8 cellular contexts compared by ENCODE assay signal in genomic region chr3:4740397-4741105, GRCh38.
DNase-seq lines count a peak whose midpoint lies in the region; ATAC-seq, FAIRE-seq and TF ChIP-seq lines count a peak whose summit lies in the region.
"Had no signal": no experiment of that assay in that cellular context is flagged by ENCODE, and none has a peak within 500 bp of the region (broad histone marks: within the 10 kb centered on the region; RNA-seq: fewer than 3 reads in every experiment).

No MANE protein-coding gene starts in this region.

- H3K9me1 ChIP-seq in K562 (ENCODE audit: control insufficient read depth, insufficient read depth, low read length) = no peaks in the 10 kb centered on the region

- no peaks in the 10 kb centered on the region for H4K20me1 ChIP-seq in K562 (replicated peaks; ENCODE audit: control insufficient read depth, insufficient read depth, low read length)

- intact Hi-C loops in K562 (cut with micrococcal nuclease) = loop anchor here (1.0 to 5.0 kb wide), 4 partner anchors 18 to 238 kb away; no protein-coding TSS in a partner anchor
- intact Hi-C loops in left lung (cut with DNase I) = no loop called here

- no peaks in the 10 kb centered on the region for H3K36me3 ChIP-seq in Peyer's patch
- H3K36me3 ChIP-seq in K562 (ENCODE audit: control insufficient read depth, insufficient read depth, low read length) = no peaks in the 10 kb centered on the region; the same call in 2 of the 3 replicates
- no peaks in the 10 kb centered on the region for H3K36me3 ChIP-seq in left lung

- ATAC-seq in K562 (peak; percentile 1; the same call in 2 of the 3 replicates), left lung (no peak)
- ATAC-seq: GM12878 had no signal

- POLR2A ChIA-PET in K562 (lab: Yijun Ruan, JAX) = interaction anchor here (0.6 to 2.2 kb wide), 9 partner anchors 8 to 596 kb away, joined by 3 to 8 read pairs (median 4); no protein-coding TSS in a partner anchor

- TF ChIP-seq RAD21 in K562 (CRISPR knock-in tag; conservative IDR thresholded peaks at IDR 0.05 in 1 of 2, IDR thresholded peaks at IDR 0.05 in 1 of 2) = no peak

- H3K9ac ChIP-seq in K562 (ENCODE audit: insufficient read depth in 1 of 2, low read depth in 2 of 2, low read length in 2 of 2) = peak overlapping the region in 1 of 2 experiments; percentile 52; a peak in 3 of 4 replicates

- H3K27ac ChIP-seq in Peyer's patch (peak overlapping the region; percentile 25 to 77 (median 60)), K562 (ENCODE audit: extremely low read depth, low read depth, low read length) (peak overlapping the region; percentile 89), left lung (peak overlapping the region; percentile 79 to 84), temporal lobe (ENCODE audit: low read depth, low read length) (peak overlapping the region; percentile 86)

- BruUV-seq in K562 (replicated peaks; lab: Mats Ljungman, UMichigan) = no TSS peak

- H3K4me3 ChIP-seq in Peyer's patch = no peak overlapping the region
- no peak overlapping the region for H3K4me3 ChIP-seq in K562
- peak overlapping the region in 1 of 2 donors; percentile 14 for H3K4me3 ChIP-seq in left lung
- H3K4me3 ChIP-seq: GM12878 had no signal

- in situ Hi-C loops in K562 (cut with MboI) = no loop called here

- H2AFZ ChIP-seq in K562 (ENCODE audit: low read depth, low read length) = peak overlapping the region; percentile 70

- DNase-seq in Peyer's patch (no peak), K562 (ENCODE audit: extremely low read depth in 1 of 4, low spot score in 3 of 4) (peak in 3 of 4 experiments; percentile 29 to 40 (median 32)), left lung (no peak), cerebellar cortex (ENCODE audit: low spot score) (no peak), SW480 (ENCODE audit: low spot score) (no peak), NCI-H774 (lab: John Stamatoyannopoulos, UW) (no peak)

- H3K4me1 ChIP-seq in Peyer's patch (peaks cover 0 to 24% (median 5%) of the 10 kb centered on the region in 4 donors), K562 (replicated peaks in 1 of 2; ENCODE audit: control insufficient read depth in 2 of 2, insufficient read depth in 2 of 2, low read length in 2 of 2) (peaks cover 42 to 64% of the 10 kb centered on the region in 2 experiments), left lung (peaks cover 26 to 65% of the 10 kb centered on the region in 2 donors)

- no peak for TF ChIP-seq EP300 in K562 (IDR thresholded peaks at IDR 0.05; ENCODE audit: low read length)

- FAIRE-seq in K562 (lab: Jason Lieb, UNC) = peak; percentile 29
- FAIRE-seq: GM12878 had no signal

- TF ChIP-seq POLR2A in Peyer's patch (IDR thresholded peaks at IDR 0.05) (no peak), K562 (conservative IDR thresholded peaks at IDR 0.05) (no peak)

- CTCF ChIA-PET in K562 (lab: Yijun Ruan, JAX; ENCODE audit: low intra/inter-chr PET ratio) = no interaction called here

- H3K27me3 ChIP-seq in Peyer's patch = no peaks in the 10 kb centered on the region
- no peaks in the 10 kb centered on the region for H3K27me3 ChIP-seq in K562 (ENCODE audit: control insufficient read depth in 2 of 2, insufficient read depth in 2 of 2, low read length in 2 of 2)
- H3K27me3 ChIP-seq in left lung = no peaks in the 10 kb centered on the region

- H3K9me3 ChIP-seq in Peyer's patch = no peaks in the 10 kb centered on the region
- no peaks in the 10 kb centered on the region for H3K9me3 ChIP-seq in K562 (replicated peaks; ENCODE audit: control insufficient read depth, insufficient read depth, low read depth, low read length)
- no peaks in the 10 kb centered on the region for H3K9me3 ChIP-seq in left lung

- WGBS in K562 (ENCODE audit: insufficient coverage, low coverage, missing lambda C conversion rate) = 30% methylated on average over 13 of the region's 13 CpGs

- H3K79me2 ChIP-seq in K562 (ENCODE audit: control insufficient read depth, insufficient read depth, low read length) = no peaks in the 10 kb centered on the region

- peak overlapping the region; percentile 65 for H3K4me2 ChIP-seq in K562 (ENCODE audit: insufficient read depth, low read length)

- TF ChIP-seq CTCF in Peyer's patch (IDR thresholded peaks at IDR 0.05) (no peak), K562 (IDR thresholded peaks at IDR 0.05 in 2 of 3, conservative IDR thresholded peaks at IDR 0.05 in 1 of 3; ENCODE audit: insufficient read depth in 2 of 3, low read depth in 1 of 3, low read length in 3 of 3) (no peak), left lung (IDR thresholded peaks at IDR 0.05) (no peak)

TF ChIP-seq in K562, 482 proteins besides CTCF, POLR2A, EP300 and RAD21 (continues in another document):
- TF ChIP-seq PTTG1 (tag; IDR thresholded peaks at IDR 0.05; ENCODE audit: low read depth) (no peak; the same call in 1 of the 2 replicates), ZNF239 (CRISPR knock-in tag; IDR thresholded peaks at IDR 0.05) (peak; percentile 31; the same call in 1 of the 2 replicates), ZNF175 (CRISPR knock-in tag; IDR thresholded peaks at IDR 0.05; ENCODE audit: low read depth) (peak; percentile 15; the same call in 1 of the 2 replicates), ZFP91 (CRISPR knock-in tag; IDR thresholded peaks at IDR 0.05) (0 out of 2 replicates have a peak, but pooled peaks have one; percentile 33), DMBX1 (CRISPR knock-in tag; IDR thresholded peaks at IDR 0.05; ENCODE audit: borderline replicate concordance) (peak; percentile 83; the same call in 1 of the 2 replicates), SMAD3 (CRISPR knock-in tag; conservative IDR thresholded peaks at IDR 0.05) (0 out of 2 replicates have a peak, but pooled peaks have one; percentile 59), JUND (IDR thresholded peaks at IDR 0.05; ENCODE audit: borderline replicate concordance, low read depth, low read length) (no peak), JUND (tag; IDR thresholded peaks at IDR 0.05; ENCODE audit: borderline replicate concordance, low read depth, low read length) (peak; percentile 60; the same call in 2 of the 3 replicates), KDM5B (IDR thresholded peaks at IDR 0.05; ENCODE audit: insufficient replicate concordance, low read depth, low read length) (peak; percentile 19), DDX20 (tag; IDR thresholded peaks at IDR 0.05; ENCODE audit: low read depth) (0 out of 2 replicates have a peak, but pooled peaks have one; percentile 46), ZNF583 (CRISPR knock-in tag; IDR thresholded peaks at IDR 0.05) (0 out of 2 replicates have a peak, but pooled peaks have one; percentile 22), KLF6 (CRISPR knock-in tag; IDR thresholded peaks at IDR 0.05; ENCODE audit: borderline replicate concordance) (peak; percentile 70; the same call in 1 of the 2 replicates), PTRF (tag; IDR thresholded peaks at IDR 0.05) (peak; percentile 33; the same call in 1 of the 2 replicates), ZNF444 (CRISPR knock-in tag; IDR thresholded peaks at IDR 0.05) (0 out of 2 replicates have a peak, but pooled peaks have one; percentile 29), ZNF212 (CRISPR knock-in tag; IDR thresholded peaks at IDR 0.05) (0 out of 2 replicates have a peak, but pooled peaks have one; percentile 11), ZFP30 (CRISPR knock-in tag; IDR thresholded peaks at IDR 0.05; ENCODE audit: borderline replicate concordance) (no peak), ATF3 (IDR thresholded peaks at IDR 0.05) (peak; percentile 17; the same call in 1 of the 2 replicates), ATF3 (CRISPR knock-in tag; conservative IDR thresholded peaks at IDR 0.05) (no peak; the same call in 1 of the 2 replicates), HOXB6 (CRISPR knock-in tag; IDR thresholded peaks at IDR 0.05; ENCODE audit: borderline replicate concordance) (no peak), HDAC8 (tag; IDR thresholded peaks at IDR 0.05) (0 out of 2 replicates have a peak, but pooled peaks have one; percentile 48)
- TF ChIP-seq, protein P1, sequence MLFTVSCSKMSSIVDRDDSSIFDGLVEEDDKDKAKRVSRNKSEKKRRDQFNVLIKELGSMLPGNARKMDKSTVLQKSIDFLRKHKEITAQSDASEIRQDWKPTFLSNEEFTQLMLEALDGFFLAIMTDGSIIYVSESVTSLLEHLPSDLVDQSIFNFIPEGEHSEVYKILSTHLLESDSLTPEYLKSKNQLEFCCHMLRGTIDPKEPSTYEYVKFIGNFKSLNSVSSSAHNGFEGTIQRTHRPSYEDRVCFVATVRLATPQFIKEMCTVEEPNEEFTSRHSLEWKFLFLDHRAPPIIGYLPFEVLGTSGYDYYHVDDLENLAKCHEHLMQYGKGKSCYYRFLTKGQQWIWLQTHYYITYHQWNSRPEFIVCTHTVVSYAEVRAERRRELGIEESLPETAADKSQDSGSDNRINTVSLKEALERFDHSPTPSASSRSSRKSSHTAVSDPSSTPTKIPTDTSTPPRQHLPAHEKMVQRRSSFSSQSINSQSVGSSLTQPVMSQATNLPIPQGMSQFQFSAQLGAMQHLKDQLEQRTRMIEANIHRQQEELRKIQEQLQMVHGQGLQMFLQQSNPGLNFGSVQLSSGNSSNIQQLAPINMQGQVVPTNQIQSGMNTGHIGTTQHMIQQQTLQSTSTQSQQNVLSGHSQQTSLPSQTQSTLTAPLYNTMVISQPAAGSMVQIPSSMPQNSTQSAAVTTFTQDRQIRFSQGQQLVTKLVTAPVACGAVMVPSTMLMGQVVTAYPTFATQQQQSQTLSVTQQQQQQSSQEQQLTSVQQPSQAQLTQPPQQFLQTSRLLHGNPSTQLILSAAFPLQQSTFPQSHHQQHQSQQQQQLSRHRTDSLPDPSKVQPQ (CRISPR knock-in tag; IDR thresholded peaks at IDR 0.05; ENCODE audit: borderline replicate concordance) = no peak

Comparison
In these comparisons a context has a peak if more than half of its experiments do, and no peak if none do; other contexts are left out.
1. DNase-seq: peak in K562 (3 of 4); none in Peyer's patch (0 of 3), left lung (0 of 2), cerebellar cortex (single experiment), SW480 (single experiment) and NCI-H774 (single experiment).
2. Peak in every context shown above with its lines, with median percentiles within 50 percentile points of each other: H3K27ac ChIP-seq.